ENCODE assay signal across 8 cellular contexts in genomic region chr4:169791527-169792156, GRCh38. TPM values are rescaled to one million over a fixed set of nuclear protein-coding genes. Genes with fewer than 3 reads are reported as not detected.
DNase-seq lines count a peak whose midpoint lies in the region; ATAC-seq and TF ChIP-seq lines count a peak whose summit lies in the region.

No MANE protein-coding gene starts in this region.

- H3K4me3 Mint-ChIP-seq in GM23338 (peak overlapping the region; percentile 54; the same call in 2 of the 3 replicates), neural progenitor cell (peak overlapping the region; percentile 78)
- H3K4me3 Mint-ChIP-seq in activated T-helper 1 cell treated with anti-CD3 and anti-CD28 coated beads, Interleukin-12 subunit alpha, Interleukin-12 subunit beta, Interleukin-2, Interleukin-4 antibody, amounts not matched to agents 30 ng/mL and 10 ng/mL and 1 ng/mL, durations not matched to agents 14 hours and 24 hours and 36 hours: peak overlapping the region; percentile 26

- H3K9me3 ChIP-seq in neural progenitor cell (ENCODE audit: low read depth): no peaks in the 10 kb centered on the region

- H4K20me1 ChIP-seq in GM23338 (replicated peaks; ENCODE audit: insufficient read depth): no peaks in the 10 kb centered on the region
- H4K20me1 ChIP-seq in neural progenitor cell (ENCODE audit: low read depth): no peaks in the 10 kb centered on the region

- CTCF ChIA-PET in AG04449 (lab: Yijun Ruan, JAX): interaction anchor here (0.8 to 2.4 kb wide), 24 partner anchors 8 to 296 kb away, joined by 3 to 19 read pairs (median 4); partner anchors contain the start of genes CLCN3 and NEK1

- H3K4me3 ChIP-seq in AG04449 (ENCODE audit: low read depth, low read length) (peak overlapping the region; percentile 51), GM23338 (peak overlapping the region; percentile 46), foreskin fibroblast (ENCODE audit: low read depth in 1 of 2, low read length in 2 of 2) (peak overlapping the region; percentile 18 to 36), neural progenitor cell (peak overlapping the region; percentile 41)

- peaks cover 4% of the 10 kb centered on the region for H3K27me3 Mint-ChIP-seq in GM23338 (ENCODE audit: insufficient read depth, low read depth, poor library complexity)
- peaks cover 34% of the 10 kb centered on the region for H3K27me3 Mint-ChIP-seq in activated T-helper 1 cell treated with anti-CD3 and anti-CD28 coated beads, Interleukin-12 subunit alpha, Interleukin-12 subunit beta, Interleukin-2, Interleukin-4 antibody, amounts not matched to agents 30 ng/mL and 10 ng/mL and 1 ng/mL, durations not matched to agents 14 hours and 24 hours and 36 hours (ENCODE audit: insufficient read depth)
- H3K27me3 Mint-ChIP-seq in neural progenitor cell (ENCODE audit: insufficient read depth, low read depth): peaks cover 16% of the 10 kb centered on the region

- no peaks in the 10 kb centered on the region for H3K79me2 ChIP-seq in GM23338 (replicated peaks; ENCODE audit: insufficient read depth)
- no peaks in the 10 kb centered on the region for H3K79me2 ChIP-seq in neural progenitor cell (ENCODE audit: low read depth)

- H2AFZ ChIP-seq in GM23338 (peak overlapping the region; percentile 99), neural progenitor cell (replicated peaks) (peak overlapping the region; percentile 58)

- no peak for DNase-seq in AG04449 (ENCODE audit: low read depth, low spot score)
- peak; percentile 73 for DNase-seq in GM23338 (ENCODE audit: low spot score)
- peak; percentile 44 for DNase-seq in NCI-H510A treated with DMSO at 0.1 percent for 48 hours (lab: John Stamatoyannopoulos, UW)
- no peak for DNase-seq in activated T-helper 1 cell treated with anti-CD3 and anti-CD28 coated beads, Interleukin-12 subunit alpha, Interleukin-12 subunit beta, Interleukin-2, Interleukin-4 antibody, amounts not matched to agents 30 ng/mL and 10 ng/mL and 1 ng/mL, durations not matched to agents 14 hours and 24 hours and 36 hours (ENCODE audit: low spot score)
- DNase-seq in foreskin fibroblast: peak; percentile 42 to 79
- DNase-seq in neural progenitor cell (ENCODE audit: low spot score): peak; percentile 81

- ATAC-seq in GM23338 (peak; percentile 97), HG03432 (IDR thresholded peaks at IDR 0.05; ENCODE audit: unreplicated experiment) (no peak), GM18498 (IDR thresholded peaks at IDR 0.05; ENCODE audit: unreplicated experiment) (no peak)

- H3K27me3 ChIP-seq in GM23338 (ENCODE audit: insufficient read depth): peaks cover 11% of the 10 kb centered on the region
- H3K27me3 ChIP-seq in neural progenitor cell: peaks cover 44% of the 10 kb centered on the region

- H3K27ac ChIP-seq in GM23338 (ENCODE audit: low read depth) (no peak overlapping the region), neural progenitor cell (no peak overlapping the region)

- H3K9me2 ChIP-seq in GM23338 (ENCODE audit: insufficient read depth): no peaks in the 10 kb centered on the region

- no peak overlapping the region for H3K9ac ChIP-seq in neural progenitor cell

- H3K4me2 ChIP-seq in GM23338 (peak overlapping the region; percentile 74), neural progenitor cell (peak overlapping the region; percentile 75)

- H3K9me3 Mint-ChIP-seq in GM23338 (no peaks in the 10 kb centered on the region), neural progenitor cell (no peaks in the 10 kb centered on the region)
- H3K9me3 Mint-ChIP-seq in activated T-helper 1 cell treated with anti-CD3 and anti-CD28 coated beads, Interleukin-12 subunit alpha, Interleukin-12 subunit beta, Interleukin-2, Interleukin-4 antibody, amounts not matched to agents 30 ng/mL and 10 ng/mL and 1 ng/mL, durations not matched to agents 14 hours and 24 hours and 36 hours: no peaks in the 10 kb centered on the region

- intact Hi-C loops in activated T-helper 1 cell treated with anti-CD3 and anti-CD28 coated beads, Interleukin-12 subunit alpha, Interleukin-12 subunit beta, Interleukin-2, Interleukin-4 antibody, amounts not matched to agents 30 ng/mL and 10 ng/mL and 1 ng/mL, durations not matched to agents 14 hours and 24 hours and 36 hours (cut with micrococcal nuclease): no loop called here

- H3K36me3 ChIP-seq in GM23338 (ENCODE audit: insufficient read depth) (no peaks in the 10 kb centered on the region), neural progenitor cell (no peaks in the 10 kb centered on the region)

- peaks cover 9% of the 10 kb centered on the region; the same call in 2 of the 3 replicates for H3K4me1 Mint-ChIP-seq in GM23338
- H3K4me1 Mint-ChIP-seq in activated T-helper 1 cell treated with anti-CD3 and anti-CD28 coated beads, Interleukin-12 subunit alpha, Interleukin-12 subunit beta, Interleukin-2, Interleukin-4 antibody, amounts not matched to agents 30 ng/mL and 10 ng/mL and 1 ng/mL, durations not matched to agents 14 hours and 24 hours and 36 hours (ENCODE audit: low read depth): peaks cover 10% of the 10 kb centered on the region
- H3K4me1 Mint-ChIP-seq in neural progenitor cell: peaks cover 14% of the 10 kb centered on the region

- H3K27ac Mint-ChIP-seq in GM23338 (no peak overlapping the region), neural progenitor cell (no peak overlapping the region)
- no peak overlapping the region for H3K27ac Mint-ChIP-seq in activated T-helper 1 cell treated with anti-CD3 and anti-CD28 coated beads, Interleukin-12 subunit alpha, Interleukin-12 subunit beta, Interleukin-2, Interleukin-4 antibody, amounts not matched to agents 30 ng/mL and 10 ng/mL and 1 ng/mL, durations not matched to agents 14 hours and 24 hours and 36 hours

- peaks cover 3% of the 10 kb centered on the region; the same call in 1 of the 2 replicates for H3K4me1 ChIP-seq in GM23338 (ENCODE audit: insufficient read depth)
- H3K4me1 ChIP-seq in neural progenitor cell: no peaks in the 10 kb centered on the region

- H3F3A ChIP-seq in GM23338 (replicated peaks; ENCODE audit: low read depth) (0 out of 2 replicates have a peak, but pooled peaks cover 4% of the 10 kb centered on the region), neural progenitor cell (ENCODE audit: low read depth) (peaks cover 4% of the 10 kb centered on the region)

- TF ChIP-seq CTCF in AG04449 (IDR thresholded peaks at IDR 0.05; ENCODE audit: insufficient read depth, low read length, missing control alignments) (peak; percentile 43), GM23338 (conservative IDR thresholded peaks at IDR 0.05; ENCODE audit: low read depth in 2 of 2) (peak; percentile 31 to 55), foreskin fibroblast (IDR thresholded peaks at IDR 0.05; ENCODE audit: low read depth, low read length) (peak; percentile 61), neural progenitor cell (IDR thresholded peaks at IDR 0.05) (peak; percentile 50)

- POLR2A ChIA-PET in AG04449 (lab: Yijun Ruan, JAX): no interaction called here

- H3K36me3 Mint-ChIP-seq in GM23338 (ENCODE audit: low read depth) (no peaks in the 10 kb centered on the region), neural progenitor cell (no peaks in the 10 kb centered on the region)
- H3K36me3 Mint-ChIP-seq in activated T-helper 1 cell treated with anti-CD3 and anti-CD28 coated beads, Interleukin-12 subunit alpha, Interleukin-12 subunit beta, Interleukin-2, Interleukin-4 antibody, amounts not matched to agents 30 ng/mL and 10 ng/mL and 1 ng/mL, durations not matched to agents 14 hours and 24 hours and 36 hours (ENCODE audit: low read depth): no peaks in the 10 kb centered on the region

TF ChIP-seq in GM23338, 12 proteins besides CTCF, POLR2A, EP300 and RAD21 (continues in another document):
- TF ChIP-seq ETS1 (IDR thresholded peaks at IDR 0.05) (no peak), POLR2AphosphoS5 (IDR thresholded peaks at IDR 0.05; ENCODE audit: low read depth) (no peak), JUNB (IDR thresholded peaks at IDR 0.05; ENCODE audit: unreplicated experiment) (no peak), ZNF331 (CRISPR knock-in tag; IDR thresholded peaks at IDR 0.05; ENCODE audit: low read depth) (no peak), EZH2 (IDR thresholded peaks at IDR 0.05; ENCODE audit: low read depth, unreplicated experiment) (no peak), STAT1 (IDR thresholded peaks at IDR 0.05; ENCODE audit: unreplicated experiment) (no peak)

RNA-seq across cellular contexts. Expression of gene HPF1, which starts 33.9 kb away (rescaled TPM):
- total RNA-seq in GM23338 (2014; rRNA removed; shearing (Covaris generic)): 37.6 and 57.6 TPM in 2 replicates
- 123 and 128 TPM in 2 replicates for polyA plus RNA-seq in GM23338 (2016; fragmentation: Nextera tagmentation; extraction: Ambion mirVana)
- total RNA-seq in activated T-helper 1 cell treated with anti-CD3 and anti-CD28 coated beads, Interleukin-12 subunit alpha, Interleukin-12 subunit beta, Interleukin-2, Interleukin-4 antibody, amounts not matched to agents 30 ng/mL and 10 ng/mL and 1 ng/mL, durations not matched to agents 14 hours and 24 hours and 36 hours: 21.5 and 23.4 TPM in 2 replicates
- 90.1 and 131 TPM in 2 replicates for total RNA-seq in neural progenitor cell (ENCODE audit: low replicate concordance)

Comparison
In these comparisons a context has a peak if more than half of its experiments do, and no peak if none do; other contexts are left out.
1. DNase-seq: peak in GM23338 (single experiment), NCI-H510A treated with DMSO at 0.1 percent for 48 hours (single experiment), foreskin fibroblast (2 of 2) and neural progenitor cell (single experiment); none in AG04449 (single experiment) and activated T-helper 1 cell treated with anti-CD3 and anti-CD28 coated beads, Interleukin-12 subunit alpha, Interleukin-12 subunit beta, Interleukin-2, Interleukin-4 antibody, amounts not matched to agents 30 ng/mL and 10 ng/mL and 1 ng/mL, durations not matched to agents 14 hours and 24 hours and 36 hours (single experiment).
2. H3K4me3 Mint-ChIP-seq: peak in every context shown above with its lines; median percentile 78 in neural progenitor cell; 54 in GM23338; 26 in activated T-helper 1 cell treated with anti-CD3 and anti-CD28 coated beads, Interleukin-12 subunit alpha, Interleukin-12 subunit beta, Interleukin-2, Interleukin-4 antibody, amounts not matched to agents 30 ng/mL and 10 ng/mL and 1 ng/mL, durations not matched to agents 14 hours and 24 hours and 36 hours.
3. Peak in every context shown above with its lines, with median percentiles within 50 percentile points of each other: H3K4me3 ChIP-seq and CTCF ChIP-seq.